28 cellular contexts compared by ENCODE assay signal in the genomic region with DNA sequence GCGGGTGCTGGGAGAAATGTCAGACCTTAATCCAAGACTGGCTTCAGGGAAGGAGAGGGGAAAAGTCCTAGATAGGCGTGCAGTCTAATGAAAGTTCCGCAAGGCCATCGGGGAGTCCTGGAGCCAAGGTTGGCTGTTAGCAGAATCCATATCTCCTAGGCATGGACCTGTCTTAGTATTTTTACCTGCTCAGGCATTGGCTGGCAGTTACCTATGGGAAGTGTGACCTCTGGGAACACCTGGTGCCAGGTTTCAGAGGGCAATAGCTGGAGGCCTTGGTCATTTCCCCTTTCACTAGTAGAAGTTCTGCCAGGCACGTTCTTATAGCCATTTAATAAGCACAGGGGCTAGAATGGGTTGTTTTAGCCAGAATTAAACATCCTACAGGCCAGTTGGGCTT.
"Had no signal": no experiment of that assay in that cellular context is flagged by ENCODE, and none has a peak within 500 bp of the region (broad histone marks: within the 10 kb centered on the region; RNA-seq: fewer than 3 reads in every experiment).

No MANE protein-coding gene starts in this region.

- H3K4me1 Mint-ChIP-seq: natural killer cell; stimulated activated effector memory CD8-positive, alpha-beta T cell treated with anti-CD3 and anti-CD28 coated beads, Interleukin-12 subunit alpha, Interleukin-12 subunit beta, amount 100 ng/mL, for 72 hours; stimulated activated naive B cell treated with anti-CD40 and anti-IgM and Interleukin-4, amounts not matched to agents 10 μg/mL and 1 μg/mL and 100 μg/mL, for 72 hours had no signal

- FAIRE-seq: small intestine, urothelium cell line had no signal

- DNase-seq: natural killer cell; nucleus accumbens; posterior cingulate gyrus; psoas muscle; right lobe of liver; sigmoid colon; small intestine; stimulated activated CD4-positive, alpha-beta T cell treated with anti-CD3 and anti-CD28 coated beads, Interleukin-15, amount 100 ng/mL, for 24 hours; stimulated activated CD4-positive, alpha-beta T cell treated with anti-CD3 and anti-CD28 coated beads, Interleukin-2, amount 100 ng/mL, for 24 hours; stimulated activated CD4-positive, alpha-beta T cell treated with anti-CD3 and anti-CD28 coated beads, Interleukin-2, amount 100 ng/mL, for 48 hours; stimulated activated CD4-positive, alpha-beta T cell treated with anti-CD3 and anti-CD28 coated beads, Interleukin-4, amount 100 ng/mL, for 24 hours; stimulated activated naive B cell treated with anti-CD40 and anti-IgM and Interleukin-4, amounts not matched to agents 10 μg/mL and 1 μg/mL and 100 μg/mL, for 72 hours; stimulated activated naive CD4-positive, alpha-beta T cell treated with Interleukin-2 at 50 U/mL for 16 hours; stomach; thyroid gland; trophoblast cell; upper lobe of left lung had no signal

- H3K36me3 ChIP-seq: neutrophil, right lobe of liver, sigmoid colon, stomach, thoracic aorta, thyroid gland, tibial nerve, upper lobe of left lung, vagina had no signal

- H3K27me3 Mint-ChIP-seq: stimulated activated naive B cell treated with anti-CD40 and anti-IgM and Interleukin-4, amounts not matched to agents 10 μg/mL and 1 μg/mL and 100 μg/mL, for 72 hours; stimulated activated naive CD8-positive, alpha-beta T cell treated with anti-CD3 and anti-CD28 coated beads, Interleukin-15, Interleukin-2, amounts not matched to agents 100 ng/mL and 50 ng/mL, for 24 hours had no signal

- H2AFZ ChIP-seq: parathyroid adenoma had no signal

- H3K27me3 ChIP-seq: neutrophil, right lobe of liver, sigmoid colon, stomach, thyroid gland, tibial nerve, upper lobe of left lung, vagina had no signal

- H3K4me3 Mint-ChIP-seq: natural killer cell; nephron; stimulated activated effector memory CD8-positive, alpha-beta T cell treated with anti-CD3 and anti-CD28 coated beads, Interleukin-12 subunit alpha, Interleukin-12 subunit beta, amount 100 ng/mL, for 72 hours; stimulated activated naive B cell treated with anti-CD40 and anti-IgM and Interleukin-4, amounts not matched to agents 10 μg/mL and 1 μg/mL and 100 μg/mL, for 72 hours; stimulated activated naive CD8-positive, alpha-beta T cell treated with anti-CD3 and anti-CD28 coated beads, Interleukin-15, Interleukin-2, amounts not matched to agents 100 ng/mL and 50 ng/mL, for 24 hours had no signal

- H3K9me3 Mint-ChIP-seq: nephron; stimulated activated naive B cell treated with anti-CD40 and anti-IgM and Interleukin-4, amounts not matched to agents 10 μg/mL and 1 μg/mL and 100 μg/mL, for 72 hours; stimulated activated naive CD8-positive, alpha-beta T cell treated with anti-CD3 and anti-CD28 coated beads, Interleukin-15, Interleukin-2, amounts not matched to agents 100 ng/mL and 50 ng/mL, for 24 hours had no signal

- H3K9me3 ChIP-seq: neutrophil, psoas muscle, right lobe of liver, sigmoid colon, stomach, thoracic aorta, thyroid gland, tibial nerve, upper lobe of left lung, vagina had no signal

- H3K27ac Mint-ChIP-seq: natural killer cell; nephron; progenitor cell of endocrine pancreas; stimulated activated effector memory CD8-positive, alpha-beta T cell treated with anti-CD3 and anti-CD28 coated beads, Interleukin-12 subunit alpha, Interleukin-12 subunit beta, amount 100 ng/mL, for 72 hours; stimulated activated naive B cell treated with anti-CD40 and anti-IgM and Interleukin-4, amounts not matched to agents 10 μg/mL and 1 μg/mL and 100 μg/mL, for 72 hours; stimulated activated naive CD8-positive, alpha-beta T cell treated with anti-CD3 and anti-CD28 coated beads, Interleukin-15, Interleukin-2, amounts not matched to agents 100 ng/mL and 50 ng/mL, for 24 hours had no signal

- H3K79me2 ChIP-seq: parathyroid adenoma had no signal

- H3K36me3 Mint-ChIP-seq: natural killer cell; stimulated activated effector memory CD8-positive, alpha-beta T cell treated with anti-CD3 and anti-CD28 coated beads, Interleukin-12 subunit alpha, Interleukin-12 subunit beta, amount 100 ng/mL, for 72 hours; stimulated activated naive B cell treated with anti-CD40 and anti-IgM and Interleukin-4, amounts not matched to agents 10 μg/mL and 1 μg/mL and 100 μg/mL, for 72 hours had no signal

- H3K4me3 ChIP-seq: psoas muscle, right lobe of liver, sigmoid colon, stomach, thoracic aorta, thyroid gland, tibial nerve, upper lobe of left lung, vagina had no signal

- H3K27ac ChIP-seq: neutrophil, parathyroid adenoma, psoas muscle, right lobe of liver, sigmoid colon, stomach, thoracic aorta, thyroid gland, tibial nerve, upper lobe of left lung, vagina had no signal

- ATAC-seq: natural killer cell; psoas muscle; right cardiac atrium; right lobe of liver; stimulated activated effector memory CD8-positive, alpha-beta T cell treated with anti-CD3 and anti-CD28 coated beads, Interleukin-12 subunit alpha, Interleukin-12 subunit beta, amount 100 ng/mL, for 72 hours; stimulated activated naive B cell treated with anti-CD40 and anti-IgM and Interleukin-4, amounts not matched to agents 10 μg/mL and 1 μg/mL and 100 μg/mL, for 72 hours had no signal

- H3K4me1 ChIP-seq: parathyroid adenoma, psoas muscle, right lobe of liver, upper lobe of left lung, vagina had no signal

- H3K9ac ChIP-seq: parathyroid adenoma had no signal
